ENCODE assay signal across 13 cellular contexts in the genomic region with DNA sequence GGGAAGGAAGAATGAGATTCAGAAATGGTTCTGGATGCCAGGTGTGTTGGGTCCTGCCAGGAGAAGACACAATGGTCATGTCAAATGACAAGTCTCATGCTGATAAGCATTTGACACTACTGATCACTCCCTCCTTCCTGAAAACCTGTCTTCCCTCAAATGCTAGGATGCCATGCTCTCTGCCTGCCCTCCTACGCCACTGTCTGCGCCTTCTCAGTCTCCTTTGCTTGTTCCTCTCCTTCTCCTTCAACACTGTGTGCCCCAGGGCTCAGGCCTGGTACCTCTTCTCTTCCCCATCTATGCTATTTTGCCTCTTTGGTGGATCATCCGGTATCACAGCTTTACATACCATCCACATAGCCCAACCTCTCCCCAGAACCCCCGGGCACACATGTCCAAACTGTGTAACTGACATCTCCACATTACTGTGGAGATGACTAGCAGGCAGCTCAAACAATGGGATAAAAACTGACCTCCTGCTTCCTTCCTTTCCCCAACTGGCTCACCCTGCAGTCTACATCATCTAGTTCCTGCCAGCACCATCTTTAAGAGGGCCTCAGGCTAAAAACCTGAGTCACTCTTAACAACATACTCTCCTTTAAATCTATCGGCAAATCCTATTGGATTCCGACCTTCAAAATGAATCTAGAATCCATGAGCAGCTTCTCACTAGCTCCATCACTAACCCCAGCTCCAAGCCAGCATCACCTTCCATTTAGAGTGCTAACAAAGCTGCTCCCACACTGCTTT. TPM values are rescaled to one million over a fixed set of nuclear protein-coding genes. Genes with fewer than 3 reads are reported as not detected.
DNase-seq lines count a peak whose midpoint lies in the region; ATAC-seq and TF ChIP-seq lines count a peak whose summit lies in the region.
"Had no signal": no experiment of that assay in that cellular context is flagged by ENCODE, and none has a peak within 500 bp of the region (broad histone marks: within the 10 kb centered on the region; RNA-seq: fewer than 3 reads in every experiment).

No MANE protein-coding gene starts in this region.

- peaks cover 14% of the 10 kb centered on the region; the same call in 1 of the 2 replicates for H4K20me1 ChIP-seq in IMR-90 (ENCODE audit: insufficient read depth, low read length)

- in situ Hi-C loops in IMR-90 (cut with MboI; ENCODE audit: low sequenced_read_pairs) = no loop called here

- peaks cover 41 to 69% of the 10 kb centered on the region in 2 experiments for H3K79me1 ChIP-seq in IMR-90 (ENCODE audit: low read depth in 1 of 2, low read length in 2 of 2)

- H3K23ac ChIP-seq in IMR-90 (ENCODE audit: low read depth, low read length) = peak overlapping the region; percentile 10; the same call in 1 of the 2 replicates

- no peak overlapping the region for H3K4ac ChIP-seq in IMR-90 (ENCODE audit: low read depth, low read length)

- H3K9me1 ChIP-seq in IMR-90 (ENCODE audit: insufficient read depth, low read length) = peaks cover 12% of the 10 kb centered on the region; the same call in 1 of the 2 replicates

- H3K9ac ChIP-seq in IMR-90 (ENCODE audit: low read depth, low read length) = no peak overlapping the region

- TF ChIP-seq RAD21 in IMR-90 (IDR thresholded peaks at IDR 0.05; ENCODE audit: low read length) = no peak

- no peak for TF ChIP-seq POLR2A in IMR-90 (IDR thresholded peaks at IDR 0.05; ENCODE audit: low read depth, low read length)

- peak; percentile 65 for ATAC-seq in IMR-90 (ENCODE audit: low read depth)
- no peak for ATAC-seq in naive thymus-derived CD8-positive, alpha-beta T cell
- no peak for ATAC-seq in HG02588 (IDR thresholded peaks at IDR 0.05; ENCODE audit: unreplicated experiment)
- ATAC-seq in GM19395 (IDR thresholded peaks at IDR 0.05; ENCODE audit: unreplicated experiment) = no peak
- ATAC-seq: left cardiac atrium had no signal

- CTCF ChIA-PET in IMR-90 (lab: Yijun Ruan, JAX) = no interaction called here

- peaks cover 11% of the 10 kb centered on the region; the same call in 1 of the 2 replicates for H3K36me3 ChIP-seq in IMR-90 (ENCODE audit: control insufficient read depth, insufficient read depth, low read length)

- no peak overlapping the region for H4K8ac ChIP-seq in IMR-90 (ENCODE audit: low read depth in 2 of 2, low read length in 2 of 2)

- H3K4me1 Mint-ChIP-seq in CD14-positive monocyte = peaks cover 52% of the 10 kb centered on the region
- H3K4me1 Mint-ChIP-seq in naive thymus-derived CD8-positive, alpha-beta T cell = peaks cover 35 to 71% (median 64%) of the 10 kb centered on the region in 4 donors
- H3K4me1 Mint-ChIP-seq in activated CD4-positive, alpha-beta T cell treated with anti-CD3 and anti-CD28 coated beads, Interleukin-2, amount 10 ng/mL, durations not matched to agents 24 days and 14 days = peaks cover 37% of the 10 kb centered on the region

- H3K9me3 ChIP-seq in IMR-90 (ENCODE audit: control insufficient read depth, insufficient read depth, low read length) = no peaks in the 10 kb centered on the region
- H3K9me3 ChIP-seq: SJSA1, thoracic aorta had no signal

- dilution Hi-C loops in IMR-90 (cut with HindIII; ENCODE audit: low sequenced_read_pairs, unreplicated experiment) = no loop called here

- POLR2A ChIA-PET in IMR-90 (lab: Charles Lee; ENCODE audit: unreplicated experiment) = no interaction called here
- POLR2A ChIA-PET in naive thymus-derived CD8-positive, alpha-beta T cell (lab: Charles Lee) = no interaction called here

- peak overlapping the region; percentile 20; the same call in 1 of the 2 replicates for H2AK5ac ChIP-seq in IMR-90 (ENCODE audit: low read depth, low read length)

- H3K4me2 ChIP-seq in IMR-90 (ENCODE audit: low read depth, low read length) = no peak overlapping the region

- H4K5ac ChIP-seq in IMR-90 (ENCODE audit: low read depth, low read length) = no peak overlapping the region

- DNase-seq in CD14-positive monocyte (ENCODE audit: low spot score) (no peak), IMR-90 (peak; percentile 58), caudate nucleus (lab: John Stamatoyannopoulos, UW) (peak in 2 of 61 donors; percentile 19 to 27), GM10266 (ENCODE audit: extremely low spot score) (no peak)
- DNase-seq in naive thymus-derived CD8-positive, alpha-beta T cell = no peak
- DNase-seq in activated CD4-positive, alpha-beta T cell treated with anti-CD3 and anti-CD28 coated beads, Interleukin-2, amount 10 ng/mL, durations not matched to agents 24 days and 14 days = no peak
- DNase-seq: activated CD4-positive, alpha-beta memory T cell treated with anti-CD3 and anti-CD28 coated beads for 36 hours; left cardiac atrium; NCI-H510A had no signal

- H3K27me3 ChIP-seq in IMR-90 (ENCODE audit: control insufficient read depth, insufficient read depth, low read length) = no peaks in the 10 kb centered on the region
- H3K27me3 ChIP-seq: SJSA1 had no signal

- H3K27me3 Mint-ChIP-seq in CD14-positive monocyte (ENCODE audit: low read depth in 3 of 3) = peaks cover 0 to 3% (median 0%) of the 10 kb centered on the region in 3 donors
- no peaks in the 10 kb centered on the region for H3K27me3 Mint-ChIP-seq in naive thymus-derived CD8-positive, alpha-beta T cell
- H3K27me3 Mint-ChIP-seq in activated CD4-positive, alpha-beta T cell treated with anti-CD3 and anti-CD28 coated beads, Interleukin-2, amount 10 ng/mL, durations not matched to agents 24 days and 14 days = no peaks in the 10 kb centered on the region
- H3K27me3 Mint-ChIP-seq: activated CD4-positive, alpha-beta memory T cell treated with anti-CD3 and anti-CD28 coated beads for 36 hours had no signal

- peak overlapping the region in 4 of 7 donors; percentile 23 to 69 (median 52) for H3K27ac Mint-ChIP-seq in CD14-positive monocyte
- H3K27ac Mint-ChIP-seq in naive thymus-derived CD8-positive, alpha-beta T cell = peak overlapping the region in 8 of 10 donors; percentile 11 to 88 (median 58)
- H3K27ac Mint-ChIP-seq in activated CD4-positive, alpha-beta T cell treated with anti-CD3 and anti-CD28 coated beads, Interleukin-2, amount 10 ng/mL, durations not matched to agents 24 days and 14 days = no peak overlapping the region
- H3K27ac Mint-ChIP-seq: activated CD4-positive, alpha-beta memory T cell treated with anti-CD3 and anti-CD28 coated beads for 36 hours had no signal

- no peak overlapping the region for H2BK15ac ChIP-seq in IMR-90 (ENCODE audit: low read depth, low read length)

- no TSS peak for BruUV-seq in IMR-90 (replicated peaks; lab: Mats Ljungman, UMichigan)

- H3K18ac ChIP-seq in IMR-90 (ENCODE audit: low read depth, low read length) = no peak overlapping the region

- no peak overlapping the region for H3K4me3 ChIP-seq in IMR-90 (ENCODE audit: insufficient read depth, low read depth, low read length)
- H3K4me3 ChIP-seq: SJSA1, thoracic aorta had no signal

- H3K9me3 Mint-ChIP-seq in CD14-positive monocyte = peaks cover 0 to 1% (median 0%) of the 10 kb centered on the region in 7 donors
- H3K9me3 Mint-ChIP-seq in naive thymus-derived CD8-positive, alpha-beta T cell = no peaks in the 10 kb centered on the region
- no peaks in the 10 kb centered on the region for H3K9me3 Mint-ChIP-seq in activated CD4-positive, alpha-beta T cell treated with anti-CD3 and anti-CD28 coated beads, Interleukin-2, amount 10 ng/mL, durations not matched to agents 24 days and 14 days
- H3K9me3 Mint-ChIP-seq: activated CD4-positive, alpha-beta memory T cell treated with anti-CD3 and anti-CD28 coated beads for 36 hours had no signal

- intact Hi-C loops in CD14-positive monocyte (cut with micrococcal nuclease) (loop anchor here in 1 of 2 donors (10.0 kb wide), 1 partner anchor 115 kb away; the partner anchor contains the start of genes EWSR1 and RHBDD3), IMR-90 (cut with micrococcal nuclease) (no loop called here)
- intact Hi-C loops in activated CD4-positive, alpha-beta T cell treated with anti-CD3 and anti-CD28 coated beads, Interleukin-2, amount 10 ng/mL, durations not matched to agents 24 days and 14 days (cut with micrococcal nuclease) = no loop called here

- H2BK5ac ChIP-seq in IMR-90 (ENCODE audit: low read depth, low read length, poor library complexity, severe bottlenecking) = no peak overlapping the region

- 96% methylated on average over 5 of the region's 6 CpGs; no CpG with 5 or more reads in 1 of the 2 experiments for WGBS in IMR-90 (ENCODE audit: extremely low coverage in 2 of 2, insufficient read length in 1 of 2), 2 experiments

- H2AK9ac ChIP-seq in IMR-90 (replicated peaks; ENCODE audit: low read depth, low read length, poor library complexity) = peak overlapping the region; percentile 5

- no peak overlapping the region for H3K4me3 Mint-ChIP-seq in CD14-positive monocyte
- H3K4me3 Mint-ChIP-seq in naive thymus-derived CD8-positive, alpha-beta T cell = no peak overlapping the region
- no peak overlapping the region for H3K4me3 Mint-ChIP-seq in activated CD4-positive, alpha-beta T cell treated with anti-CD3 and anti-CD28 coated beads, Interleukin-2, amount 10 ng/mL, durations not matched to agents 24 days and 14 days
- H3K4me3 Mint-ChIP-seq: activated CD4-positive, alpha-beta memory T cell treated with anti-CD3 and anti-CD28 coated beads for 36 hours had no signal

- peaks cover 66 to 85% of the 10 kb centered on the region in 2 donors for H3K36me3 Mint-ChIP-seq in CD14-positive monocyte
- peaks cover 0 to 68% (median 5%) of the 10 kb centered on the region in 3 donors for H3K36me3 Mint-ChIP-seq in naive thymus-derived CD8-positive, alpha-beta T cell
- peaks cover 38% of the 10 kb centered on the region for H3K36me3 Mint-ChIP-seq in activated CD4-positive, alpha-beta T cell treated with anti-CD3 and anti-CD28 coated beads, Interleukin-2, amount 10 ng/mL, durations not matched to agents 24 days and 14 days (ENCODE audit: low read depth)

- H3K56ac ChIP-seq in IMR-90 (ENCODE audit: extremely low read depth, insufficient read depth, low read length) = no peak overlapping the region

- TF ChIP-seq CTCF in CD14-positive monocyte (IDR thresholded peaks at IDR 0.05) = no peak
- no peak for TF ChIP-seq CTCF in IMR-90 (conservative IDR thresholded peaks at IDR 0.05; ENCODE audit: low read depth, low read length)
- TF ChIP-seq CTCF in GM10266 (IDR thresholded peaks at IDR 0.05; ENCODE audit: control insufficient read depth, insufficient read depth, low read depth, missing control alignments) = no peak

- H2AFZ ChIP-seq in IMR-90 (replicated peaks; ENCODE audit: low read length, poor library complexity) = no peak overlapping the region

- no peak overlapping the region for H2BK120ac ChIP-seq in IMR-90 (ENCODE audit: low read depth, low read length)

- H2BK20ac ChIP-seq in IMR-90 (ENCODE audit: low read depth, low read length) = no peak overlapping the region

- H3K4me1 ChIP-seq in IMR-90 (ENCODE audit: control insufficient read depth, insufficient read depth, low read length) = peaks cover 3% of the 10 kb centered on the region; the same call in 1 of the 2 replicates

- H3K27ac ChIP-seq in IMR-90 (ENCODE audit: insufficient read depth, low read length) (no peak overlapping the region), caudate nucleus (ENCODE audit: low read depth, low read length) (peak overlapping the region; percentile 12)
- H3K27ac ChIP-seq: SJSA1, thoracic aorta had no signal

- H4K91ac ChIP-seq in IMR-90 (ENCODE audit: insufficient read depth, low read depth, low read length) = no peak overlapping the region

- H3K14ac ChIP-seq in IMR-90 (replicated peaks; ENCODE audit: low read depth, low read length) = no peak overlapping the region

RNA-seq across cellular contexts. Expression of gene AP1B1, which starts 8.2 kb away (rescaled TPM):
- polyA plus RNA-seq in CD14-positive monocyte = 10 to 100 TPM; 29.0 to 40.3 TPM
- 65.5 and 70.8 TPM in 2 replicates for total RNA-seq in IMR-90 (2012; rRNA removed)
- polyA plus RNA-seq in IMR-90 (2012; rRNA removed) = 55.7 and 62.3 TPM in 2 replicates
- polyA plus RNA-seq in IMR-90 (2012; cell fraction: cytosol; rRNA removed) = 40.7 and 58.5 TPM in 2 replicates
- polyA plus RNA-seq in IMR-90 (2012; cell fraction: nucleus; rRNA removed; ENCODE audit: low replicate concordance) = 53.6 and 100 TPM in 2 replicates
- total RNA-seq in naive thymus-derived CD8-positive, alpha-beta T cell = 10 to 100 TPM; 44.7 to 45.3 TPM
- polyA plus RNA-seq in naive thymus-derived CD8-positive, alpha-beta T cell = 10 to 100 TPM; 10.9 to 19.8 (median 11.3) TPM
- 79.1 and 83.7 TPM in 2 replicates for total RNA-seq in activated CD4-positive, alpha-beta T cell treated with anti-CD3 and anti-CD28 coated beads, Interleukin-2, amount 10 ng/mL, durations not matched to agents 24 days and 14 days

RNA-seq across cellular contexts. Expression of gene RFPL1, which starts 58.2 kb away (rescaled TPM):
- polyA plus RNA-seq in CD14-positive monocyte (under 1 TPM in 1 of 2 donors, not detected in 1; 0.20 TPM), IMR-90 (2012; rRNA removed) (not detected in 2 replicates)
- not detected in 2 replicates for total RNA-seq in IMR-90 (2012; rRNA removed)
- polyA plus RNA-seq in IMR-90 (2012; cell fraction: cytosol; rRNA removed) = not detected in 2 replicates
- not detected in 2 replicates for polyA plus RNA-seq in IMR-90 (2012; cell fraction: nucleus; rRNA removed; ENCODE audit: low replicate concordance)
- not detected for total RNA-seq in naive thymus-derived CD8-positive, alpha-beta T cell
- under 1 TPM in 1 of 3 donors, not detected in 2; 0.11 TPM for polyA plus RNA-seq in naive thymus-derived CD8-positive, alpha-beta T cell
- total RNA-seq in activated CD4-positive, alpha-beta T cell treated with anti-CD3 and anti-CD28 coated beads, Interleukin-2, amount 10 ng/mL, durations not matched to agents 24 days and 14 days = not detected in 2 replicates
- total RNA-seq: activated CD4-positive, alpha-beta memory T cell treated with anti-CD3 and anti-CD28 coated beads for 36 hours; left cardiac atrium; SJSA1; thoracic aorta had no signal
